1 cellular context compared by ENCODE assay signal in genomic region chr7:68537228-68538071, GRCh38.
TF ChIP-seq lines count a peak whose summit lies in the region.

No MANE protein-coding gene starts in this region.

TF ChIP-seq in WTC11, 78 proteins besides CTCF, POLR2A, EP300 and RAD21 (continued from another document):
- TF ChIP-seq SP1 (CRISPR knock-in tag; conservative IDR thresholded peaks at IDR 0.05) = no peak
- TF ChIP-seq ATF2 (CRISPR knock-in tag; IDR thresholded peaks at IDR 0.05; ENCODE audit: borderline replicate concordance, low read depth) = no peak
- TF ChIP-seq ERG (CRISPR knock-in tag; IDR thresholded peaks at IDR 0.05) = no peak
- no peak for TF ChIP-seq CDX4 (CRISPR knock-in tag; IDR thresholded peaks at IDR 0.05; ENCODE audit: borderline replicate concordance)
- no peak for TF ChIP-seq GABPB1 (CRISPR knock-in tag; IDR thresholded peaks at IDR 0.05)
- TF ChIP-seq TP53 (CRISPR knock-in tag; IDR thresholded peaks at IDR 0.05) = no peak
- TF ChIP-seq ZNF138 (CRISPR knock-in tag; conservative IDR thresholded peaks at IDR 0.05) = no peak
- TF ChIP-seq ETV6 (CRISPR knock-in tag; IDR thresholded peaks at IDR 0.05) = no peak
